In genomic region chr3:175346573-175347356, GRCh38 we compare ENCODE assay signal across 1 cellular context.
A peak's percentile ranks its signal among the peaks of the same experiment; 100 is the strongest.
TF ChIP-seq lines count a peak whose summit lies in the region.

No MANE protein-coding gene starts in this region.

TF ChIP-seq in GM12878, 131 proteins besides CTCF, POLR2A, EP300 and RAD21 (continued from another document):
- TF ChIP-seq PRDM15 (CRISPR knock-in tag; IDR thresholded peaks at IDR 0.05) (no peak), CREM (IDR thresholded peaks at IDR 0.05; ENCODE audit: low read depth) (no peak), SMAD1 (IDR thresholded peaks at IDR 0.05; ENCODE audit: low read depth, partially characterized antibody) (no peak), WRNIP1 (IDR thresholded peaks at IDR 0.05; ENCODE audit: borderline replicate concordance, low read depth, low read length) (no peak), FOXK2 (IDR thresholded peaks at IDR 0.05) (no peak), ZNF687 (IDR thresholded peaks at IDR 0.05) (peak; percentile 69), NR2F1 (conservative IDR thresholded peaks at IDR 0.05) (no peak), BCL11A (IDR thresholded peaks at IDR 0.05; ENCODE audit: low read depth, low read length) (no peak), TCF3 (IDR thresholded peaks at IDR 0.05; ENCODE audit: borderline replicate concordance, insufficient read depth, low read depth, low read length) (no peak), ATF7 (IDR thresholded peaks at IDR 0.05; ENCODE audit: low read depth) (no peak), NBN (IDR thresholded peaks at IDR 0.05) (0 out of 2 replicates have a peak, but pooled peaks have one; percentile 40), EZH2 (IDR thresholded peaks at IDR 0.05; ENCODE audit: borderline replicate concordance, control insufficient read depth, low read depth, low read length) (no peak), BACH1 (IDR thresholded peaks at IDR 0.05; ENCODE audit: borderline replicate concordance) (no peak; the same call in 1 of the 2 replicates), JUND (IDR thresholded peaks at IDR 0.05; ENCODE audit: low read depth, low read length) (no peak), POU2F2 (IDR thresholded peaks at IDR 0.05; ENCODE audit: borderline replicate concordance, low read depth, low read length) (no peak), ZNF592 (IDR thresholded peaks at IDR 0.05) (no peak), ZZZ3 (IDR thresholded peaks at IDR 0.05; ENCODE audit: control insufficient read depth, insufficient read length, low read depth) (no peak), BCL3 (IDR thresholded peaks at IDR 0.05; ENCODE audit: borderline replicate concordance, insufficient read depth, low read depth, low read length, poor library complexity, severe bottlenecking) (no peak), MXI1 (IDR thresholded peaks at IDR 0.05; ENCODE audit: low read depth, low read length) (no peak), TARDBP (IDR thresholded peaks at IDR 0.05; ENCODE audit: borderline replicate concordance) (no peak), EGR1 (IDR thresholded peaks at IDR 0.05; ENCODE audit: borderline replicate concordance in 1 of 2, low read depth in 2 of 2, low read length in 2 of 2) (no peak)
